Comparison of ENCODE assay signal across 21 cellular contexts in the genomic region with DNA sequence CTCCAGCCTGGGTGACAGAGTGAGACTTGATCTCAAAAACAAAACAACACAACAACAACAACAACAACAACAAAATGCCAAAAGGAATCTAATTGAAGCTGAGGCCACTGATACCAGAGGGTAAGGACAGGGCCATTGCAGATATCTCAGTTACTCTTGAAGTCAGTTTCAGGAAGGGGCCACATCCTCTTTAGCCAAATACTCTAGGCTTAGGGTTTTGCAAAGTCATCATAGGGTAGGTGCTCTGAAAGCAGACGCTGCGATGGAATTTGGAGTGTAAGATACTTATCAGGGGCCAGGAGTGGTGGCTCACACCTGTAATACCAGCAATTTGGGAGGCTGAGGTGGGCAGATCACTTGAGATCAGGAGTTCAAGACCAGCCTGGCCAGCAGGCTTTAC.
"Had no signal": no experiment of that assay in that cellular context is flagged by ENCODE, and none has a peak within 500 bp of the region (broad histone marks: within the 10 kb centered on the region; RNA-seq: fewer than 3 reads in every experiment).

No MANE protein-coding gene starts in this region.

- ATAC-seq: activated CD8-positive, alpha-beta memory T cell treated with anti-CD3 and anti-CD28 coated beads, Interleukin-2, amount 10 ng/mL, durations not matched to agents 7 days and 5 days; activated naive CD4-positive, alpha-beta T cell treated with anti-CD3 and anti-CD28 coated beads, Interleukin-2, amount 50 U/mL, for 72 hours; body of pancreas; psoas muscle; sciatic nerve had no signal

- DNase-seq: activated CD4-positive, alpha-beta T cell treated with anti-CD3 and anti-CD28 coated beads, Interleukin-2, amount 50 U/mL, for 4 hours; activated CD4-positive, CD25-positive, alpha-beta regulatory T cell treated with anti-CD3 and anti-CD28 coated beads, Interleukin-2, amount 50 U/mL, for 72 hours; activated CD8-positive, alpha-beta memory T cell treated with anti-CD3 and anti-CD28 coated beads, Interleukin-2, amount 10 ng/mL, durations not matched to agents 7 days and 5 days; activated effector memory CD4-positive, alpha-beta T cell treated with anti-CD3 and anti-CD28 coated beads, Interleukin-2, amount 50 U/mL, for 16 hours; activated T-cell treated with anti-CD3 and anti-CD28 coated beads, Interleukin-2, amount 50 U/mL, for 24 hours; amniotic stem cell; body of pancreas; dermis blood vessel endothelial cell; endodermal cell; erythroblast; kidney; left ventricle myocardium inferior; mesenchymal stem cell; psoas muscle; spleen; stimulated activated CD4-positive, alpha-beta T cell treated with anti-CD3 and anti-CD28 coated beads, Interleukin-1b, Interleukin-23, amount 100 ng/mL, for 48 hours; stimulated activated naive CD4-positive, alpha-beta T cell; substantia nigra had no signal

- H3K4me3 ChIP-seq: body of pancreas, hepatocyte, left ventricle myocardium inferior, psoas muscle, spleen had no signal
